Comparison of ENCODE assay signal across 24 cellular contexts in the genomic region with DNA sequence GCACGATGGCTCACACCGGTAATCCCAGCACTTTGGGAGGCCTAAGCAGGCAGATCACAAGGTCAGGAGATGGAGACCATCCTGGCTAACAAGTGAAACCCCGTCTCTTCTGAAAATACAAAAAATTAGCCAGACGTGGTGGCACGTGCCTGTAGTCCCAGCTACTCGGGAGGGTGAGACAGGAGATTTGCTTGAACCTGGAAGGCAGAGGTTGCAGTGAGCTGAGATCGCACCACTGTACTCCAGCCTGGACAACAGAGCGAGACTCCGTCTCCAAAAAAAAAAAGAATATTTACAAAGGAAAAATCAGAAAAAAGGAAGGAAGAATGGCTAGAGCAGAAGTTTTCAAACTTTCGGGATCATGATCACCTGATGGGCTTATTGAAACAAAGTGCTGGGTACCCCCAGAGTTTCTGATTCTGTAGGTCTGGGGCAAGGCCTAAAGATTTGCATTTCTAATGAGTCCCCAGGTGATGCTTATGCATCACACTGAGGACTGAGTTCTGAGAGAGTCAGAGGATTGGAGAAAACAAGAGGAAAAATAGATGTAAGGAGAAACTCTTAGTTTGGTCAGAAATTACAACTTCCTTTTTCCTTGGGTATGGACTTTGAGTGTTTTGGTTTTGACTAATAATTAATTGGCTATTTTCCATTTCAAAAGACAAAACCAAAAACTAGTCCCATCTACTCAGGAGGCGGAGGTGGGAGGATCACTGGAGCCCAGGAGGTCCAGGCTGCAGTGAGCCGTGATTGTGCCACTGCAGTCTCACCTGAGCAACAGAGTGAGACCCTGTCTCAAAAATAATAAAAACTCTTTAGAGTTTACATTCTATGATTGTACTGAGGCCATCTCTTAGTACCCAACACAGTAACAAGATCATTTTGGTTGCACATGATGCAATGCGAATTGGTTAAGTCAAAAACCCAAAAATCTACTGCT.
"Had no signal": no experiment of that assay in that cellular context is flagged by ENCODE, and none has a peak within 500 bp of the region (broad histone marks: within the 10 kb centered on the region; RNA-seq: fewer than 3 reads in every experiment).

No MANE protein-coding gene starts in this region.

- H3K4me1 ChIP-seq: transverse colon had no signal

- H3K27me3 ChIP-seq: left lung, transverse colon had no signal

- H3K4me3 ChIP-seq: left lung, mucosa of descending colon, transverse colon had no signal

- FAIRE-seq: frontal cortex, keratinocyte, TTC549 had no signal

- ATAC-seq: activated naive CD8-positive, alpha-beta T cell treated with anti-CD3 and anti-CD28 coated beads, Interleukin-2, amount 50 U/mL, for 24 hours; activated T-helper 17 cell treated with anti-CD3 and anti-CD28 coated beads, Interleukin-2, amount 50 U/mL, for 72 hours; effector memory CD8-positive, alpha-beta T cell; left lung; mucosa of descending colon; naive thymus-derived CD4-positive, alpha-beta T cell had no signal

- DNase-seq: activated B cell treated with CpG ODN at 0.5 μM for 24 hours; activated CD4-positive, alpha-beta T cell treated with anti-CD3 and anti-CD28 coated beads, Interleukin-2, amount 10 ng/mL, durations not matched to agents 7 days and 5 days; activated CD8-positive, alpha-beta memory T cell treated with anti-CD3 and anti-CD28 coated beads for 24 hours; activated naive CD4-positive, alpha-beta T cell treated with Interleukin-2 at 50 U/mL for 16 hours; activated naive CD8-positive, alpha-beta T cell treated with anti-CD3 and anti-CD28 coated beads, Interleukin-2, amount 50 U/mL, for 24 hours; aorta; cerebellar nuclear complex; effector memory CD8-positive, alpha-beta T cell; head of caudate nucleus; left lung; mammary epithelial cell; mucosa of descending colon; naive thymus-derived CD4-positive, alpha-beta T cell; stimulated activated CD4-positive, alpha-beta T cell treated with anti-CD3 and anti-CD28 coated beads, Interleukin-2, amount 100 ng/mL, for 48 hours; stimulated activated naive CD4-positive, alpha-beta T cell; substantia nigra; T-helper 2 cell; transverse colon had no signal

- H3K27ac ChIP-seq: epithelial cell of prostate, left lung, transverse colon had no signal

- H3K27me3 Mint-ChIP-seq: activated B cell treated with CpG ODN at 0.5 μM for 24 hours; activated CD4-positive, alpha-beta T cell treated with anti-CD3 and anti-CD28 coated beads, Interleukin-2, amount 10 ng/mL, durations not matched to agents 7 days and 5 days; activated naive CD8-positive, alpha-beta T cell treated with anti-CD3 and anti-CD28 coated beads, Interleukin-2, amount 50 U/mL, for 24 hours; activated T-helper 17 cell treated with anti-CD3 and anti-CD28 coated beads, Interleukin-2, amount 50 U/mL, for 72 hours; dendritic cell treated with granulocyte-macrophage colony-stimulating factor and Interleukin-4, amounts not matched to agents 40 ng/mL and 50 ng/mL, for 4 days; effector memory CD8-positive, alpha-beta T cell; naive thymus-derived CD4-positive, alpha-beta T cell had no signal

- H3K36me3 ChIP-seq: transverse colon had no signal

- H3K4me3 Mint-ChIP-seq: activated B cell treated with CpG ODN at 0.5 μM for 24 hours; activated CD4-positive, alpha-beta T cell treated with anti-CD3 and anti-CD28 coated beads, Interleukin-2, amount 10 ng/mL, durations not matched to agents 7 days and 5 days; activated naive CD8-positive, alpha-beta T cell treated with anti-CD3 and anti-CD28 coated beads, Interleukin-2, amount 50 U/mL, for 24 hours; activated T-helper 17 cell treated with anti-CD3 and anti-CD28 coated beads, Interleukin-2, amount 50 U/mL, for 72 hours; dendritic cell treated with granulocyte-macrophage colony-stimulating factor and Interleukin-4, amounts not matched to agents 40 ng/mL and 50 ng/mL, for 4 days; effector memory CD8-positive, alpha-beta T cell had no signal

- H3K9me3 Mint-ChIP-seq: activated B cell treated with CpG ODN at 0.5 μM for 24 hours; activated CD4-positive, alpha-beta T cell treated with anti-CD3 and anti-CD28 coated beads, Interleukin-2, amount 10 ng/mL, durations not matched to agents 7 days and 5 days; activated naive CD8-positive, alpha-beta T cell treated with anti-CD3 and anti-CD28 coated beads, Interleukin-2, amount 50 U/mL, for 24 hours; activated T-helper 17 cell treated with anti-CD3 and anti-CD28 coated beads, Interleukin-2, amount 50 U/mL, for 72 hours; dendritic cell treated with granulocyte-macrophage colony-stimulating factor and Interleukin-4, amounts not matched to agents 40 ng/mL and 50 ng/mL, for 4 days; effector memory CD8-positive, alpha-beta T cell; naive thymus-derived CD4-positive, alpha-beta T cell had no signal

- H3K9me3 ChIP-seq: left lung, mucosa of descending colon, transverse colon had no signal

- H3K27ac Mint-ChIP-seq: activated B cell treated with CpG ODN at 0.5 μM for 24 hours; activated CD4-positive, alpha-beta T cell treated with anti-CD3 and anti-CD28 coated beads, Interleukin-2, amount 10 ng/mL, durations not matched to agents 7 days and 5 days; activated naive CD8-positive, alpha-beta T cell treated with anti-CD3 and anti-CD28 coated beads, Interleukin-2, amount 50 U/mL, for 24 hours; dendritic cell treated with granulocyte-macrophage colony-stimulating factor and Interleukin-4, amounts not matched to agents 40 ng/mL and 50 ng/mL, for 4 days had no signal
